Comparison of ENCODE assay signal across 20 cellular contexts in the genomic region with DNA sequence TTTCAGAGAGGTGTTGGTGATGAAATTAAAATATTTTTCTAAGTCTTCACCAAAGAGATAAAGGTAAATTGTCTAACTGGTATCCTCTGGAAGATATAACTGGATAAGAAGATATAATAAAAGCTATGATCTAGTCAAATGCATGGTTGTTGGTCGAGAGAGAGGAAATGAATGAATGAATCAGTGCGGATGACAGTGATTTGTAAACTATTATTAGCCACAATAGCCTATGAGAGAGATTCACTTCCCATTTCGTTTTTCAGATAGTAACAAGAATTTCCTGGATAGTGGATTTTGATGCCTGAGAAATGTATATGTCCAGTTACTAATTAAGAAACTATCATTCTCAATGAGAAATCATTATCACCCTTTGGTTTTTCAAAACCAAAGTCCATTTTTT.
DNase-seq lines count a peak whose midpoint lies in the region; TF ChIP-seq lines count a peak whose summit lies in the region.
"Had no signal": no experiment of that assay in that cellular context is flagged by ENCODE, and none has a peak within 500 bp of the region (broad histone marks: within the 10 kb centered on the region; RNA-seq: fewer than 3 reads in every experiment).

No MANE protein-coding gene starts in this region.

- no peak overlapping the region for H3K4me3 ChIP-seq in fibroblast of mammary gland (ENCODE audit: control insufficient read depth, low read depth, low read length)
- H3K4me3 ChIP-seq: BLaER1 treated with 17β-estradiol and CSF1 and Interleukin-3, amounts not matched to agents 10 nM and 100 nM; Peyer's patch; SJCRH30 had no signal

- DNase-seq in NOMO-1 treated with DMSO at 0.1 percent for 48 hours (lab: John Stamatoyannopoulos, UW; ENCODE audit: unreplicated experiment) (peak; percentile 12), NOMO-1 treated with dmso at 0.1 percent for 144 hours (lab: John Stamatoyannopoulos, UW; ENCODE audit: unreplicated experiment) (no peak), MV-4-11 (lab: John Stamatoyannopoulos, UW) (peak; percentile 3), fibroblast of mammary gland (ENCODE audit: low read depth) (peak; percentile 2), pulmonary artery endothelial cell (ENCODE audit: low read depth, low spot score) (peak; percentile 7), NCI-H1105 treated with DMSO at 0.1 percent for 48 hours (lab: John Stamatoyannopoulos, UW) (no peak), amniotic stem cell (lab: John Stamatoyannopoulos, UW) (no peak), NCI-H774 (lab: John Stamatoyannopoulos, UW) (no peak)
- DNase-seq: CD8-positive, alpha-beta T cell; DND-41; GDM1; H9; Kasumi-1; NCI-H1417 treated with DMSO at 0.1 percent for 48 hours; NCI-H187; NCI-H2107; NCI-H69; Peyer's patch; SJCRH30 had no signal

- TF ChIP-seq CTCF in fibroblast of mammary gland (conservative IDR thresholded peaks at IDR 0.05; ENCODE audit: control insufficient read depth, insufficient read depth, low read depth, low read length) = no peak

Comparison
In these comparisons a context has a peak if more than half of its experiments do, and no peak if none do; other contexts are left out.
1. DNase-seq: peak in NOMO-1 treated with DMSO at 0.1 percent for 48 hours (single experiment), MV-4-11 (single experiment), fibroblast of mammary gland (single experiment) and pulmonary artery endothelial cell (single experiment); none in NOMO-1 treated with dmso at 0.1 percent for 144 hours (single experiment), NCI-H1105 treated with DMSO at 0.1 percent for 48 hours (single experiment), amniotic stem cell (single experiment) and NCI-H774 (single experiment).